In the genomic region with DNA sequence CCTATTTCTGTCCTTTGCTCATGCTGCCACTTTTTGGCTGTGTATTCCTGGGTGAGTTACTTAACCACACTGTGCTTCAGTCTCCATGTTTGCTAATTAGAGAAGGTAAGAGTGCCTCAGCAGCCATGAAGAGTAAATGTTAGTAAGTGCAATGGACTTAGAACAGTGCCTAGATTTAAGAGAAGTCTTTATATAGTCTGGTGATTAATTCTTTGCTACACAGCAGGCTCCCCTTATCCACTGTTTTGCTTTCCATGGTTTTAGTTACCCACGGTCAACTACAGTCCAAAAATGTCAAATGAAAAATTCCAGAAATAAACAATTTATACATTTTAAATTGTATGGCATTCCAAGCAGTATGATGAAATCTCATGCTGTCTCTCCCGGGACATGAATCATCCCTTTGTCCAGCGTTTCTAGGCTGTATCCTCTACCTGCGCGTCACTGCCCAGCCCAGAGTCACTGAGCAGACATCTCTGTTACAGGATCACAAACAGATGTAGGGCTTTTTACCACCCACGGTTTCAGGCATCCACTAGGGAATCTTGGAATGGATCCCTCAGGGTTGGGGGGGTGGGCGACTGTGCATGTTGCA, we compare ENCODE assay signal across 14 cellular contexts.
DNase-seq lines count a peak whose midpoint lies in the region; ATAC-seq and TF ChIP-seq lines count a peak whose summit lies in the region.
"Had no signal": no experiment of that assay in that cellular context is flagged by ENCODE, and none has a peak within 500 bp of the region (broad histone marks: within the 10 kb centered on the region; RNA-seq: fewer than 3 reads in every experiment).

No MANE protein-coding gene starts in this region.

- no peak overlapping the region for H3K4me3 Mint-ChIP-seq in stimulated activated effector memory CD8-positive, alpha-beta T cell treated with anti-CD3 and anti-CD28 coated beads, Interleukin-12 subunit alpha, Interleukin-12 subunit beta, amount 100 ng/mL, for 72 hours
- H3K4me3 Mint-ChIP-seq: activated naive CD8-positive, alpha-beta T cell treated with anti-CD3 and anti-CD28 coated beads, Interleukin-2, amount 50 U/mL, for 24 hours; stimulated activated naive CD8-positive, alpha-beta T cell treated with anti-CD3 and anti-CD28 coated beads, Interleukin-15, Interleukin-2, amounts not matched to agents 100 ng/mL and 50 ng/mL, for 24 hours had no signal

- in situ Hi-C loops in astrocyte of the cerebellum (cut with HindIII; ENCODE audit: low sequenced_read_pairs) = no loop called here

- DNase-seq in HS-27A (ENCODE audit: low read depth) (peak; percentile 94), astrocyte of the cerebellum (ENCODE audit: low read depth) (peak; percentile 98), hepatocyte (ENCODE audit: low spot score) (peak; percentile 66), stromal cell of bone marrow (ENCODE audit: low read depth) (peak; percentile 74), HUDEP-2 (lab: John Stamatoyannopoulos, UW; ENCODE audit: unreplicated experiment in 76 of 76) (no peak), NCI-H2171 treated with DMSO at 0.1 percent for 48 hours (lab: John Stamatoyannopoulos, UW) (no peak)
- DNase-seq in stimulated activated effector memory CD8-positive, alpha-beta T cell treated with anti-CD3 and anti-CD28 coated beads, Interleukin-12 subunit alpha, Interleukin-12 subunit beta, amount 100 ng/mL, for 72 hours (ENCODE audit: low spot score in 2 of 2) = no peak
- DNase-seq: activated CD4-positive, alpha-beta T cell treated with anti-CD3 and anti-CD28 coated beads for 1 hour; activated naive CD8-positive, alpha-beta T cell treated with anti-CD3 and anti-CD28 coated beads, Interleukin-2, amount 50 U/mL, for 24 hours; hippocampal formation had no signal

- no peaks in the 10 kb centered on the region for H3K4me1 ChIP-seq in hepatocyte (ENCODE audit: insufficient read depth)

- no peaks in the 10 kb centered on the region for H3K9me2 ChIP-seq in hepatocyte (replicated peaks; ENCODE audit: insufficient read depth)

- no peak overlapping the region for H3K4me3 ChIP-seq in astrocyte of the cerebellum (ENCODE audit: low read depth, low read length)
- no peak overlapping the region for H3K4me3 ChIP-seq in hepatocyte
- H3K4me3 ChIP-seq: right lobe of liver had no signal

- H3K36me3 Mint-ChIP-seq in stimulated activated effector memory CD8-positive, alpha-beta T cell treated with anti-CD3 and anti-CD28 coated beads, Interleukin-12 subunit alpha, Interleukin-12 subunit beta, amount 100 ng/mL, for 72 hours = no peaks in the 10 kb centered on the region

- peak overlapping the region; percentile 62 for H3K27ac ChIP-seq in hepatocyte
- H3K27ac ChIP-seq: HL-60, right lobe of liver had no signal

- 45% methylated on average over 7 of the region's 7 CpGs for WGBS in hepatocyte (ENCODE audit: low lambda C conversion rate, missing lambda C conversion rate)

- H2AFZ ChIP-seq in hepatocyte = no peak overlapping the region

- no peak for ATAC-seq in HG03442 (IDR thresholded peaks at IDR 0.05; ENCODE audit: unreplicated experiment)
- ATAC-seq in stimulated activated effector memory CD8-positive, alpha-beta T cell treated with anti-CD3 and anti-CD28 coated beads, Interleukin-12 subunit alpha, Interleukin-12 subunit beta, amount 100 ng/mL, for 72 hours = no peak
- ATAC-seq: activated naive CD8-positive, alpha-beta T cell treated with anti-CD3 and anti-CD28 coated beads, Interleukin-2, amount 50 U/mL, for 24 hours had no signal

- H4K20me1 ChIP-seq in hepatocyte (ENCODE audit: insufficient read depth, poor library complexity, severe bottlenecking) = no peaks in the 10 kb centered on the region

- H3K27ac Mint-ChIP-seq in stimulated activated effector memory CD8-positive, alpha-beta T cell treated with anti-CD3 and anti-CD28 coated beads, Interleukin-12 subunit alpha, Interleukin-12 subunit beta, amount 100 ng/mL, for 72 hours = no peak overlapping the region
- H3K27ac Mint-ChIP-seq: activated naive CD8-positive, alpha-beta T cell treated with anti-CD3 and anti-CD28 coated beads, Interleukin-2, amount 50 U/mL, for 24 hours; stimulated activated naive CD8-positive, alpha-beta T cell treated with anti-CD3 and anti-CD28 coated beads, Interleukin-15, Interleukin-2, amounts not matched to agents 100 ng/mL and 50 ng/mL, for 24 hours had no signal

- no peak overlapping the region for H3K4me2 ChIP-seq in hepatocyte

- TF ChIP-seq CTCF in astrocyte of the cerebellum (IDR thresholded peaks at IDR 0.05; ENCODE audit: low read depth, low read length, missing control alignments) = no peak
- no peak for TF ChIP-seq CTCF in hepatocyte (IDR thresholded peaks at IDR 0.05; ENCODE audit: poor library complexity)

- H3K9me3 ChIP-seq in hepatocyte (ENCODE audit: low read depth) = no peaks in the 10 kb centered on the region
- H3K9me3 ChIP-seq: right lobe of liver had no signal

- no peaks in the 10 kb centered on the region for H3K36me3 ChIP-seq in hepatocyte (replicated peaks; ENCODE audit: insufficient read depth, low read depth)

- no peaks in the 10 kb centered on the region for H3K4me1 Mint-ChIP-seq in stimulated activated effector memory CD8-positive, alpha-beta T cell treated with anti-CD3 and anti-CD28 coated beads, Interleukin-12 subunit alpha, Interleukin-12 subunit beta, amount 100 ng/mL, for 72 hours
- H3K4me1 Mint-ChIP-seq: activated naive CD8-positive, alpha-beta T cell treated with anti-CD3 and anti-CD28 coated beads, Interleukin-2, amount 50 U/mL, for 24 hours had no signal

- peaks cover 5% of the 10 kb centered on the region for H3K79me2 ChIP-seq in hepatocyte

- no peaks in the 10 kb centered on the region for H3K27me3 ChIP-seq in hepatocyte
- H3K27me3 ChIP-seq: right lobe of liver had no signal

- no peaks in the 10 kb centered on the region for H3K9me3 Mint-ChIP-seq in stimulated activated effector memory CD8-positive, alpha-beta T cell treated with anti-CD3 and anti-CD28 coated beads, Interleukin-12 subunit alpha, Interleukin-12 subunit beta, amount 100 ng/mL, for 72 hours
- H3K9me3 Mint-ChIP-seq: activated naive CD8-positive, alpha-beta T cell treated with anti-CD3 and anti-CD28 coated beads, Interleukin-2, amount 50 U/mL, for 24 hours; stimulated activated naive CD8-positive, alpha-beta T cell treated with anti-CD3 and anti-CD28 coated beads, Interleukin-15, Interleukin-2, amounts not matched to agents 100 ng/mL and 50 ng/mL, for 24 hours had no signal

Comparison
In these comparisons a context has a peak if more than half of its experiments do, and no peak if none do; other contexts are left out.
1. DNase-seq: peak in HS-27A (single experiment), astrocyte of the cerebellum (single experiment), hepatocyte (single experiment) and stromal cell of bone marrow (single experiment); none in HUDEP-2 (0 of 76), stimulated activated effector memory CD8-positive, alpha-beta T cell treated with anti-CD3 and anti-CD28 coated beads, Interleukin-12 subunit alpha, Interleukin-12 subunit beta, amount 100 ng/mL, for 72 hours (0 of 2) and NCI-H2171 treated with DMSO at 0.1 percent for 48 hours (single experiment).